ENCODE assay signal across 40 cellular contexts in the genomic region with DNA sequence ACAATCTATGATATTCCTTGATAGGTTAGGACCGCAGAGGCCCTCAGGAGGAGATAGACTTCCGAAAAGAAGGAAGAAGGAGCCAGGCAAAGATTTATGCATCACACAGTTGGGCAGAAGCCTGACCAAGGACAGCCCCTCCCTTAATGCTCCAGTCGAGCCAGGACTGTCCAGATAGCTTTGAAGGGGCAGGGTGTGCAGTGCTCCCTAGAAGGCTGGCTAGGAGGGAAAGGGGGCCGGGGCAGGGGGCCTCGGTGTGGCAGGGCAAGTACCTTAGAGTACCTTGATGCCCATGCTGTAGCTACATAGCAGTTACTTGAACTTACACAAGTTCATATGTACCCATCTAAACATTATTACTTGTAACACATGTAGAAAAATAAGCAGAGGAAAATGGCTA.
"Had no signal": no experiment of that assay in that cellular context is flagged by ENCODE, and none has a peak within 500 bp of the region (broad histone marks: within the 10 kb centered on the region; RNA-seq: fewer than 3 reads in every experiment).

No MANE protein-coding gene starts in this region.

- H3K27ac ChIP-seq: adrenal gland, ascending aorta, body of pancreas, brain microvascular endothelial cell, breast epithelium, cardiac muscle cell had no signal

- H3K27ac Mint-ChIP-seq: activated naive CD4-positive, alpha-beta T cell treated with anti-CD3 and anti-CD28 coated beads for 36 hours; activated naive CD4-positive, alpha-beta T cell treated with anti-CD3 and anti-CD28 coated beads, Interleukin-2, amount 10 ng/mL, durations not matched to agents 7 days and 5 days; activated naive CD4-positive, alpha-beta T cell treated with anti-CD3 and anti-CD28 coated beads, Interleukin-2, amount 50 U/mL, for 24 hours; activated naive CD4-positive, alpha-beta T cell treated with anti-CD3 and anti-CD28 coated beads, Interleukin-2, amount 50 U/mL, for 72 hours; activated naive CD8-positive, alpha-beta T cell; activated naive CD8-positive, alpha-beta T cell treated with anti-CD3 and anti-CD28 coated beads for 36 hours; activated naive CD8-positive, alpha-beta T cell treated with anti-CD3 and anti-CD28 coated beads, Interleukin-2, amount 10 ng/mL, durations not matched to agents 7 days and 5 days; activated naive CD8-positive, alpha-beta T cell treated with anti-CD3 and anti-CD28 coated beads, Interleukin-2, amount 50 U/mL, for 24 hours; activated T-cell treated with anti-CD3 and anti-CD28 coated beads, Interleukin-2, amount 50 U/mL, for 24 hours; activated T-cell treated with anti-CD3 and anti-CD28 coated beads, Interleukin-2, amount 50 U/mL, for 72 hours; activated T-helper 1 cell treated with anti-CD3 and anti-CD28 coated beads, Interleukin-12 subunit alpha, Interleukin-12 subunit beta, Interleukin-2, Interleukin-4 antibody, amounts not matched to agents 30 ng/mL and 10 ng/mL and 1 ng/mL, durations not matched to agents 14 hours and 24 hours and 36 hours; activated T-helper 17 cell treated with anti-CD3 and anti-CD28 coated beads, Interleukin-2, amount 50 U/mL, for 72 hours; activated T-helper 2 cell treated with anti-CD3 and anti-CD28 coated beads, Interferon-gamma antibody, Interleukin-2, Interleukin-4, amounts not matched to agents 10 μg/mL and 5 μg/mL and 100 μg/mL, durations not matched to agents 14 hours and 24 hours and 36 hours; brain had no signal

- FAIRE-seq: astrocyte, bronchial epithelial cell had no signal

- H3K27me3 ChIP-seq: adrenal gland, ascending aorta, body of pancreas, brain microvascular endothelial cell, breast epithelium, cardiac muscle cell had no signal

- H3K36me3 Mint-ChIP-seq: activated naive CD4-positive, alpha-beta T cell treated with anti-CD3 and anti-CD28 coated beads, Interleukin-2, amount 10 ng/mL, durations not matched to agents 7 days and 5 days; activated naive CD4-positive, alpha-beta T cell treated with anti-CD3 and anti-CD28 coated beads, Interleukin-2, amount 50 U/mL, for 24 hours; activated naive CD8-positive, alpha-beta T cell; activated naive CD8-positive, alpha-beta T cell treated with anti-CD3 and anti-CD28 coated beads for 36 hours; activated naive CD8-positive, alpha-beta T cell treated with anti-CD3 and anti-CD28 coated beads, Interleukin-2, amount 10 ng/mL, durations not matched to agents 7 days and 5 days had no signal

- ATAC-seq: activated naive CD4-positive, alpha-beta T cell treated with anti-CD3 and anti-CD28 coated beads, Interleukin-2, amount 50 U/mL, for 72 hours; activated naive CD8-positive, alpha-beta T cell treated with anti-CD3 and anti-CD28 coated beads, Interleukin-2, amount 50 U/mL, for 24 hours; activated T-cell treated with anti-CD3 and anti-CD28 coated beads, Interleukin-2, amount 50 U/mL, for 4 hours; activated T-cell treated with anti-CD3 and anti-CD28 coated beads, Interleukin-2, amount 50 U/mL, for 72 hours; activated T-helper 17 cell treated with anti-CD3 and anti-CD28 coated beads, Interleukin-2, amount 50 U/mL, for 72 hours; body of pancreas had no signal

- H3K4me1 Mint-ChIP-seq: activated naive CD4-positive, alpha-beta T cell treated with anti-CD3 and anti-CD28 coated beads, Interleukin-2, amount 10 ng/mL, durations not matched to agents 7 days and 5 days; activated naive CD4-positive, alpha-beta T cell treated with anti-CD3 and anti-CD28 coated beads, Interleukin-2, amount 50 U/mL, for 24 hours; activated naive CD8-positive, alpha-beta T cell treated with anti-CD3 and anti-CD28 coated beads for 36 hours; activated naive CD8-positive, alpha-beta T cell treated with anti-CD3 and anti-CD28 coated beads, Interleukin-2, amount 10 ng/mL, durations not matched to agents 7 days and 5 days; activated naive CD8-positive, alpha-beta T cell treated with anti-CD3 and anti-CD28 coated beads, Interleukin-2, amount 50 U/mL, for 24 hours; activated T-helper 17 cell treated with anti-CD3 and anti-CD28 coated beads, Interleukin-2, amount 50 U/mL, for 72 hours; brain; central memory CD8-positive, alpha-beta T cell had no signal

- H3K4me3 Mint-ChIP-seq: activated naive CD4-positive, alpha-beta T cell treated with anti-CD3 and anti-CD28 coated beads for 36 hours; activated naive CD4-positive, alpha-beta T cell treated with anti-CD3 and anti-CD28 coated beads, Interleukin-2, amount 10 ng/mL, durations not matched to agents 7 days and 5 days; activated naive CD4-positive, alpha-beta T cell treated with anti-CD3 and anti-CD28 coated beads, Interleukin-2, amount 50 U/mL, for 24 hours; activated naive CD8-positive, alpha-beta T cell; activated naive CD8-positive, alpha-beta T cell treated with anti-CD3 and anti-CD28 coated beads for 36 hours; activated naive CD8-positive, alpha-beta T cell treated with anti-CD3 and anti-CD28 coated beads, Interleukin-2, amount 10 ng/mL, durations not matched to agents 7 days and 5 days; activated naive CD8-positive, alpha-beta T cell treated with anti-CD3 and anti-CD28 coated beads, Interleukin-2, amount 50 U/mL, for 24 hours; activated T-cell treated with anti-CD3 and anti-CD28 coated beads, Interleukin-2, amount 50 U/mL, for 24 hours; activated T-cell treated with anti-CD3 and anti-CD28 coated beads, Interleukin-2, amount 50 U/mL, for 4 hours; activated T-cell treated with anti-CD3 and anti-CD28 coated beads, Interleukin-2, amount 50 U/mL, for 72 hours; activated T-helper 1 cell treated with anti-CD3 and anti-CD28 coated beads, Interleukin-12 subunit alpha, Interleukin-12 subunit beta, Interleukin-2, Interleukin-4 antibody, amounts not matched to agents 30 ng/mL and 10 ng/mL and 1 ng/mL, durations not matched to agents 14 hours and 24 hours and 36 hours; activated T-helper 17 cell treated with anti-CD3 and anti-CD28 coated beads, Interleukin-2, amount 50 U/mL, for 72 hours; brain; central memory CD8-positive, alpha-beta T cell had no signal

- H3K27me3 Mint-ChIP-seq: activated naive CD4-positive, alpha-beta T cell treated with anti-CD3 and anti-CD28 coated beads, Interleukin-2, amount 10 ng/mL, durations not matched to agents 7 days and 5 days; activated naive CD4-positive, alpha-beta T cell treated with anti-CD3 and anti-CD28 coated beads, Interleukin-2, amount 50 U/mL, for 24 hours; activated naive CD8-positive, alpha-beta T cell treated with anti-CD3 and anti-CD28 coated beads, Interleukin-2, amount 10 ng/mL, durations not matched to agents 7 days and 5 days; activated T-cell treated with anti-CD3 and anti-CD28 coated beads, Interleukin-2, amount 50 U/mL, for 24 hours; activated T-helper 17 cell treated with anti-CD3 and anti-CD28 coated beads, Interleukin-2, amount 50 U/mL, for 72 hours; central memory CD8-positive, alpha-beta T cell had no signal

- H3K9me3 ChIP-seq: adrenal gland, ascending aorta, body of pancreas, breast epithelium had no signal

- H3K4me3 ChIP-seq: adrenal gland, ascending aorta, body of pancreas, breast epithelium, cardiac muscle cell had no signal

- H3K4me1 ChIP-seq: adrenal gland, ascending aorta, breast epithelium had no signal

- H3K36me3 ChIP-seq: adrenal gland, ascending aorta, brain microvascular endothelial cell, breast epithelium, cardiac muscle cell had no signal

- H3K9me3 Mint-ChIP-seq: activated naive CD4-positive, alpha-beta T cell treated with anti-CD3 and anti-CD28 coated beads for 36 hours; activated naive CD4-positive, alpha-beta T cell treated with anti-CD3 and anti-CD28 coated beads, Interleukin-2, amount 50 U/mL, for 24 hours; activated naive CD8-positive, alpha-beta T cell treated with anti-CD3 and anti-CD28 coated beads for 36 hours; activated naive CD8-positive, alpha-beta T cell treated with anti-CD3 and anti-CD28 coated beads, Interleukin-2, amount 50 U/mL, for 24 hours; activated T-helper 1 cell treated with anti-CD3 and anti-CD28 coated beads, Interleukin-12 subunit alpha, Interleukin-12 subunit beta, Interleukin-2, Interleukin-4 antibody, amounts not matched to agents 30 ng/mL and 10 ng/mL and 1 ng/mL, durations not matched to agents 14 hours and 24 hours and 36 hours; activated T-helper 2 cell treated with anti-CD3 and anti-CD28 coated beads, Interferon-gamma antibody, Interleukin-2, Interleukin-4, amounts not matched to agents 10 μg/mL and 5 μg/mL and 100 μg/mL, durations not matched to agents 14 hours and 24 hours and 36 hours had no signal

- DNase-seq: activated effector memory CD4-positive, alpha-beta T cell treated with anti-CD3 and anti-CD28 coated beads, Interleukin-2, amount 50 U/mL, for 16 hours; activated effector memory CD4-positive, alpha-beta T cell treated with Interleukin-2 at 50 U/mL for 16 hours; activated gamma-delta T cell; activated gamma-delta T cell treated with Interleukin-2 at 50 U/mL for 16 hours; activated naive CD4-positive, alpha-beta T cell; activated naive CD4-positive, alpha-beta T cell treated with anti-CD3 and anti-CD28 coated beads for 36 hours; activated naive CD4-positive, alpha-beta T cell treated with anti-CD3 and anti-CD28 coated beads, Interleukin-2, amount 10 ng/mL, durations not matched to agents 7 days and 5 days; activated naive CD4-positive, alpha-beta T cell treated with anti-CD3 and anti-CD28 coated beads, Interleukin-2, amount 50 U/mL, for 16 hours; activated naive CD4-positive, alpha-beta T cell treated with Interleukin-2 at 50 U/mL for 16 hours; activated naive CD8-positive, alpha-beta T cell treated with anti-CD3 and anti-CD28 coated beads for 36 hours; activated naive CD8-positive, alpha-beta T cell treated with anti-CD3 and anti-CD28 coated beads, Interleukin-2, amount 10 ng/mL, durations not matched to agents 7 days and 5 days; activated naive CD8-positive, alpha-beta T cell treated with anti-CD3 and anti-CD28 coated beads, Interleukin-2, amount 50 U/mL, for 24 hours; activated T-cell treated with anti-CD3 and anti-CD28 coated beads for 4 hours; activated T-cell treated with anti-CD3 and anti-CD28 coated beads, Interleukin-2, amount 50 U/mL, for 1 hour; activated T-cell treated with anti-CD3 and anti-CD28 coated beads, Interleukin-2, amount 50 U/mL, for 24 hours; activated T-cell treated with anti-CD3 and anti-CD28 coated beads, Interleukin-2, amount 50 U/mL, for 4 hours; activated T-cell treated with anti-CD3 and anti-CD28 coated beads, Interleukin-2, amount 50 U/mL, for 48 hours; activated T-cell treated with anti-CD3 and anti-CD28 coated beads, Interleukin-2, amount 50 U/mL, for 72 hours; adrenal gland; amniotic stem cell; amygdala; anterior cingulate cortex; body of pancreas; brain microvascular endothelial cell; caudate nucleus; central memory CD4-positive, alpha-beta T cell; cerebellar nuclear complex had no signal
